In genomic region chr1:235425357-235425756, GRCh38 we compare ENCODE assay signal across 15 cellular contexts. TPM values are rescaled to one million over a fixed set of nuclear protein-coding genes. Genes with fewer than 3 reads are reported as not detected.
DNase-seq lines count a peak whose midpoint lies in the region; ATAC-seq and TF ChIP-seq lines count a peak whose summit lies in the region.
"Had no signal": no experiment of that assay in that cellular context is flagged by ENCODE, and none has a peak within 500 bp of the region (broad histone marks: within the 10 kb centered on the region; RNA-seq: fewer than 3 reads in every experiment).

No MANE protein-coding gene starts in this region.

- H3K27ac Mint-ChIP-seq in activated CD4-positive, alpha-beta T cell treated with anti-CD3 and anti-CD28 coated beads, Interleukin-2, amount 10 ng/mL, durations not matched to agents 7 days and 5 days = peak overlapping the region; percentile 21
- no peak overlapping the region for H3K27ac Mint-ChIP-seq in activated CD4-positive, alpha-beta T cell treated with anti-CD3 and anti-CD28 coated beads, Interleukin-2, amount 10 ng/mL, durations not matched to agents 24 days and 14 days
- H3K27ac Mint-ChIP-seq in H9 = peak overlapping the region in 2 of 3 experiments; percentile 4 to 84; a peak in 3 of 7 replicates
- H3K27ac Mint-ChIP-seq in central memory CD8-positive, alpha-beta T cell (ENCODE audit: low read depth) = peak overlapping the region; percentile 38
- H3K27ac Mint-ChIP-seq in neural crest cell (ENCODE audit: unreplicated experiment) = peak overlapping the region; percentile 32
- H3K27ac Mint-ChIP-seq: CD4-positive, alpha-beta T cell had no signal

- no peaks in the 10 kb centered on the region for H3K9me3 ChIP-seq in H9 (ENCODE audit: control insufficient read depth, low read depth, low read length)

- H3K23ac ChIP-seq in H9 (ENCODE audit: insufficient read length, low read depth, low read length) = no peak overlapping the region

- H3K79me1 ChIP-seq in H9 (ENCODE audit: insufficient read depth, low read depth, low read length, poor library complexity, severe bottlenecking) = no peaks in the 10 kb centered on the region

- no peak overlapping the region for H3T11ph ChIP-seq in H9 (ENCODE audit: low read length)

- H2BK12ac ChIP-seq in H9 (ENCODE audit: insufficient read length, low read depth, low read length) = no peak overlapping the region

- no CpG with 5 or more reads among the region's 9 CpGs for WGBS in H9 (ENCODE audit: extremely low coverage, insufficient read length, low lambda C conversion rate)

- H4K8ac ChIP-seq in H9 (replicated peaks; ENCODE audit: insufficient read length, low read depth, low read length) = no peak overlapping the region

- H2AK5ac ChIP-seq in H9 (ENCODE audit: insufficient read length, low read length) = no peak overlapping the region

- no peak overlapping the region for H4K91ac ChIP-seq in H9 (ENCODE audit: insufficient read length, low read depth, low read length)

- CTCF ChIA-PET in activated CD4-positive, alpha-beta T cell treated with anti-CD3 and anti-CD28 coated beads, Interleukin-2, amount 10 ng/mL, durations not matched to agents 7 days and 5 days (lab: Charles Lee) = interaction anchor here (1.5 kb wide), 1 partner anchor 18 kb away, joined by 3 read pairs; no protein-coding TSS in a partner anchor

- no peaks in the 10 kb centered on the region for H3K27me3 Mint-ChIP-seq in activated CD4-positive, alpha-beta T cell treated with anti-CD3 and anti-CD28 coated beads, Interleukin-2, amount 10 ng/mL, durations not matched to agents 7 days and 5 days
- no peaks in the 10 kb centered on the region for H3K27me3 Mint-ChIP-seq in activated CD4-positive, alpha-beta T cell treated with anti-CD3 and anti-CD28 coated beads, Interleukin-2, amount 10 ng/mL, durations not matched to agents 24 days and 14 days
- H3K27me3 Mint-ChIP-seq in H9 (ENCODE audit: low read depth) = no peaks in the 10 kb centered on the region
- H3K27me3 Mint-ChIP-seq in central memory CD8-positive, alpha-beta T cell = no peaks in the 10 kb centered on the region
- no peaks in the 10 kb centered on the region for H3K27me3 Mint-ChIP-seq in neural crest cell (ENCODE audit: low read depth)
- H3K27me3 Mint-ChIP-seq: CD4-positive, alpha-beta T cell had no signal

- no peak overlapping the region for H3K9ac ChIP-seq in H9 (ENCODE audit: extremely low read depth, insufficient read length, low read length)

- no peak for ATAC-seq in central memory CD8-positive, alpha-beta T cell (replicated peaks; ENCODE audit: extremely low read depth, poor library complexity, severe bottlenecking)

- TF ChIP-seq CTCF in H9 (conservative IDR thresholded peaks at IDR 0.05) = no peak
- TF ChIP-seq CTCF in neural crest cell (conservative IDR thresholded peaks at IDR 0.05) = no peak

- H3K9me3 Mint-ChIP-seq in activated CD4-positive, alpha-beta T cell treated with anti-CD3 and anti-CD28 coated beads, Interleukin-2, amount 10 ng/mL, durations not matched to agents 7 days and 5 days = no peaks in the 10 kb centered on the region
- no peaks in the 10 kb centered on the region for H3K9me3 Mint-ChIP-seq in activated CD4-positive, alpha-beta T cell treated with anti-CD3 and anti-CD28 coated beads, Interleukin-2, amount 10 ng/mL, durations not matched to agents 24 days and 14 days
- H3K9me3 Mint-ChIP-seq in H9 (no peaks in the 10 kb centered on the region), neural crest cell (no peaks in the 10 kb centered on the region)
- no peaks in the 10 kb centered on the region for H3K9me3 Mint-ChIP-seq in central memory CD8-positive, alpha-beta T cell
- H3K9me3 Mint-ChIP-seq: CD4-positive, alpha-beta T cell had no signal

- no peak overlapping the region for H2BK5ac ChIP-seq in H9 (ENCODE audit: insufficient read length, low read length)

- H4K20me1 ChIP-seq in H9 (ENCODE audit: control insufficient read depth, insufficient read depth, insufficient read length) = no peaks in the 10 kb centered on the region

- no peaks in the 10 kb centered on the region; the same call in 1 of the 2 replicates for H3K79me2 ChIP-seq in H9 (ENCODE audit: insufficient read depth, low read length)

- no peak overlapping the region for H4K5ac ChIP-seq in H9 (ENCODE audit: insufficient read length, low read depth, low read length)

- H3K27ac ChIP-seq in H9 (ENCODE audit: insufficient read length, low read depth, low read length) = no peak overlapping the region
- H3K27ac ChIP-seq: 22Rv1 had no signal

- no peak overlapping the region for H3K56ac ChIP-seq in H9 (ENCODE audit: insufficient read length, low read depth, low read length)

- no peak overlapping the region for H3K18ac ChIP-seq in H9 (ENCODE audit: insufficient read length, low read depth, low read length)

- no peak overlapping the region for H2BK120ac ChIP-seq in H9 (ENCODE audit: low read depth, low read length, poor library complexity, severe bottlenecking)

- POLR2A ChIA-PET in activated CD4-positive, alpha-beta T cell treated with anti-CD3 and anti-CD28 coated beads, Interleukin-2, amount 10 ng/mL, durations not matched to agents 7 days and 5 days (lab: Charles Lee) = no interaction called here

- H3K14ac ChIP-seq in H9 (ENCODE audit: insufficient read depth, low read length) = no peak overlapping the region

- no peak overlapping the region for H3K4me2 ChIP-seq in H9 (ENCODE audit: insufficient read depth, insufficient read length, low read length)

- H2AFZ ChIP-seq in H9 (ENCODE audit: low read length) = no peak overlapping the region

- H3K23me2 ChIP-seq in H9 (ENCODE audit: insufficient read length, low read depth, low read length, poor library complexity, severe bottlenecking) = no peaks in the 10 kb centered on the region

- no peak for DNase-seq in activated CD4-positive, alpha-beta T cell treated with anti-CD3 and anti-CD28 coated beads, Interleukin-2, amount 10 ng/mL, durations not matched to agents 7 days and 5 days
- DNase-seq in activated CD4-positive, alpha-beta T cell treated with anti-CD3 and anti-CD28 coated beads, Interleukin-2, amount 10 ng/mL, durations not matched to agents 24 days and 14 days = no peak
- DNase-seq in H9 (no peak), neural crest cell (ENCODE audit: low read depth, low spot score) (no peak), occipital lobe (lab: John Stamatoyannopoulos, UW) (no peak), RPMI8226 (no peak)
- DNase-seq in central memory CD8-positive, alpha-beta T cell (ENCODE audit: low spot score in 2 of 2) = no peak
- DNase-seq in stimulated activated CD4-positive, alpha-beta T cell treated with anti-CD3 and anti-CD28 coated beads, Interleukin-12 subunit alpha, Interleukin-12 subunit beta, amount 100 ng/mL, for 4 hours = no peak
- DNase-seq: AML-193; C1 segment of cervical spinal cord; Calu3; CD4-positive, alpha-beta T cell; DMS 273 treated with DMSO at 0.1 percent for 48 hours; HCEC 1CT had no signal

- intact Hi-C loops in activated CD4-positive, alpha-beta T cell treated with anti-CD3 and anti-CD28 coated beads, Interleukin-2, amount 10 ng/mL, durations not matched to agents 24 days and 14 days (cut with micrococcal nuclease) = no loop called here

- peaks cover 20% of the 10 kb centered on the region for H3K4me1 Mint-ChIP-seq in activated CD4-positive, alpha-beta T cell treated with anti-CD3 and anti-CD28 coated beads, Interleukin-2, amount 10 ng/mL, durations not matched to agents 7 days and 5 days
- H3K4me1 Mint-ChIP-seq in activated CD4-positive, alpha-beta T cell treated with anti-CD3 and anti-CD28 coated beads, Interleukin-2, amount 10 ng/mL, durations not matched to agents 24 days and 14 days = peaks cover 13% of the 10 kb centered on the region
- H3K4me1 Mint-ChIP-seq in H9 (peaks cover 12% of the 10 kb centered on the region in 2 experiments), neural crest cell (peaks cover 14% of the 10 kb centered on the region)
- H3K4me1 Mint-ChIP-seq in central memory CD8-positive, alpha-beta T cell = peaks cover 22% of the 10 kb centered on the region

- H3K27me3 ChIP-seq in H9 (ENCODE audit: insufficient read depth, low read length) = no peaks in the 10 kb centered on the region

- no peak overlapping the region for H2BK20ac ChIP-seq in H9 (ENCODE audit: low read depth, low read length, poor library complexity, severe bottlenecking)

- no peaks in the 10 kb centered on the region for H3K4me1 ChIP-seq in H9 (ENCODE audit: insufficient read depth, low read length)

- no peak overlapping the region for H2BK15ac ChIP-seq in H9 (ENCODE audit: low read depth, low read length)

- H3K4ac ChIP-seq in H9 (ENCODE audit: low read depth, low read length) = no peak overlapping the region

- no peak overlapping the region for H3K4me3 Mint-ChIP-seq in activated CD4-positive, alpha-beta T cell treated with anti-CD3 and anti-CD28 coated beads, Interleukin-2, amount 10 ng/mL, durations not matched to agents 7 days and 5 days
- no peak overlapping the region for H3K4me3 Mint-ChIP-seq in activated CD4-positive, alpha-beta T cell treated with anti-CD3 and anti-CD28 coated beads, Interleukin-2, amount 10 ng/mL, durations not matched to agents 24 days and 14 days
- H3K4me3 Mint-ChIP-seq in H9 (no peak overlapping the region; a peak in 1 of 5 replicates), neural crest cell (no peak overlapping the region)
- H3K4me3 Mint-ChIP-seq in central memory CD8-positive, alpha-beta T cell = no peak overlapping the region
- H3K4me3 Mint-ChIP-seq: CD4-positive, alpha-beta T cell had no signal

- H3K36me3 Mint-ChIP-seq in activated CD4-positive, alpha-beta T cell treated with anti-CD3 and anti-CD28 coated beads, Interleukin-2, amount 10 ng/mL, durations not matched to agents 7 days and 5 days (ENCODE audit: low read depth) = peaks cover 5% of the 10 kb centered on the region
- H3K36me3 Mint-ChIP-seq in activated CD4-positive, alpha-beta T cell treated with anti-CD3 and anti-CD28 coated beads, Interleukin-2, amount 10 ng/mL, durations not matched to agents 24 days and 14 days (ENCODE audit: low read depth) = peaks cover 2% of the 10 kb centered on the region
- H3K36me3 Mint-ChIP-seq in H9 (ENCODE audit: insufficient read depth in 1 of 3, low read depth in 3 of 3) (peaks cover 4 to 12% (median 5%) of the 10 kb centered on the region in 3 experiments; a peak in 6 of 7 replicates), neural crest cell (ENCODE audit: low read depth) (no peaks in the 10 kb centered on the region)
- peaks cover 5% of the 10 kb centered on the region for H3K36me3 Mint-ChIP-seq in central memory CD8-positive, alpha-beta T cell (ENCODE audit: insufficient read depth)

RNA-seq across cellular contexts. Expression of gene TBCE, which starts 58.1 kb away (rescaled TPM):
- 10 to 100 TPM; 25.1 to 26.8 TPM for total RNA-seq in activated CD4-positive, alpha-beta T cell treated with anti-CD3 and anti-CD28 coated beads, Interleukin-2, amount 10 ng/mL, durations not matched to agents 7 days and 5 days
- 24.0 and 24.2 TPM in 2 replicates for total RNA-seq in activated CD4-positive, alpha-beta T cell treated with anti-CD3 and anti-CD28 coated beads, Interleukin-2, amount 10 ng/mL, durations not matched to agents 24 days and 14 days
- total RNA-seq in H9 (2021) = 39.4 and 41.6 TPM in 2 replicates
- total RNA-seq in neural crest cell = 28.2 and 33.3 TPM in 2 replicates
- total RNA-seq in occipital lobe = 47.1 TPM
